In genomic region chr11:31875861-31876625, GRCh38 we compare ENCODE assay signal across 25 cellular contexts.
DNase-seq lines count a peak whose midpoint lies in the region; ATAC-seq, FAIRE-seq and TF ChIP-seq lines count a peak whose summit lies in the region.
"Had no signal": no experiment of that assay in that cellular context is flagged by ENCODE, and none has a peak within 500 bp of the region (broad histone marks: within the 10 kb centered on the region; RNA-seq: fewer than 3 reads in every experiment).

No MANE protein-coding gene starts in this region.

- H3K9me3 ChIP-seq in ectodermal cell (ENCODE audit: control insufficient read depth, low read length) (no peaks in the 10 kb centered on the region), heart left ventricle (no peaks in the 10 kb centered on the region)
- H3K9me3 ChIP-seq: tibial artery had no signal

- H3K9me3 Mint-ChIP-seq in mesothelial cell of epicardium: no peaks in the 10 kb centered on the region
- H3K9me3 Mint-ChIP-seq: activated CD4-positive, alpha-beta T cell treated with anti-CD3 and anti-CD28 coated beads, Interleukin-2, amount 10 ng/mL, durations not matched to agents 24 days and 14 days; activated T-helper 1 cell treated with anti-CD3 and anti-CD28 coated beads, Interleukin-12 subunit alpha, Interleukin-12 subunit beta, Interleukin-2, Interleukin-4 antibody, amounts not matched to agents 30 ng/mL and 10 ng/mL and 1 ng/mL, durations not matched to agents 14 hours and 24 hours and 36 hours; CD8-positive, alpha-beta T cell; natural killer cell treated with Interleukin-12 subunit alpha and Interleukin-12 subunit beta and Interleukin-15 and Interleukin-18, amount 100 ng/mL, for 72 hours; stimulated activated naive CD8-positive, alpha-beta T cell treated with anti-CD3 and anti-CD28 coated beads, Interleukin-15, Interleukin-2, amounts not matched to agents 100 ng/mL and 50 ng/mL, for 24 hours had no signal

- H3K4me3 ChIP-seq in ectodermal cell (ENCODE audit: insufficient read depth, low read depth, low read length): no peak overlapping the region
- no peak overlapping the region for H3K4me3 ChIP-seq in heart left ventricle
- H3K4me3 ChIP-seq: tibial artery had no signal

- 47 to 49% methylated on average over 13 to 14 of the region's 14 CpGs for WGBS in ectodermal cell, 2 experiments
- WGBS in heart left ventricle, 4 donors: 60 to 77% (median 67%) methylated on average over 14 of the region's 14 CpGs

- TF ChIP-seq CTCF in mesothelial cell of epicardium (IDR thresholded peaks at IDR 0.05; ENCODE audit: unreplicated experiment) (no peak), heart left ventricle (IDR thresholded peaks at IDR 0.05) (no peak)

- H3K36me3 ChIP-seq in ectodermal cell (ENCODE audit: control insufficient read depth, insufficient read depth, low read length) (no peaks in the 10 kb centered on the region), heart left ventricle (no peaks in the 10 kb centered on the region)
- H3K36me3 ChIP-seq: tibial artery had no signal

- H3K27ac ChIP-seq in ectodermal cell (ENCODE audit: insufficient read depth, low read depth, low read length, poor library complexity, severe bottlenecking) (peak overlapping the region; percentile 61), heart left ventricle (no peak overlapping the region)
- H3K27ac ChIP-seq: KMS-11, tibial artery had no signal

- H3K27me3 Mint-ChIP-seq in mesothelial cell of epicardium (ENCODE audit: low read depth): peaks cover 10% of the 10 kb centered on the region

- peaks cover 25% of the 10 kb centered on the region for H3K4me1 ChIP-seq in ectodermal cell (ENCODE audit: control insufficient read depth, insufficient read depth, low read length)
- H3K4me1 ChIP-seq in heart left ventricle: peaks cover 0 to 2% (median 0%) of the 10 kb centered on the region in 12 donors

- no peak for TF ChIP-seq POLR2A in heart left ventricle (IDR thresholded peaks at IDR 0.05)

- peak; percentile 6 to 64 for DNase-seq in NCI-H524 (lab: John Stamatoyannopoulos, UW)
- DNase-seq in NCI-H524 treated with DMSO at 0.1 percent for 48 hours (lab: John Stamatoyannopoulos, UW): no peak
- DNase-seq in mesothelial cell of epicardium (ENCODE audit: low spot score in 2 of 2, unreplicated experiment in 2 of 2): peak in 1 of 2 experiments; percentile 40
- DNase-seq in urothelium cell line (ENCODE audit: low spot score): peak; percentile 8
- no peak for DNase-seq in left ventricle myocardium superior
- DNase-seq in heart left ventricle: no peak
- no peak for DNase-seq in NCI-H1930 (lab: John Stamatoyannopoulos, UW)
- DNase-seq: activated CD4-positive, alpha-beta T cell treated with anti-CD3 and anti-CD28 coated beads, Interleukin-2, amount 10 ng/mL, durations not matched to agents 24 days and 14 days; AML-193; CD8-positive, alpha-beta T cell; effector memory CD4-positive, alpha-beta T cell; GF-D8; left colon; NCI-H187; NCI-H226; stimulated activated CD4-positive, alpha-beta T cell treated with anti-CD3 and anti-CD28 coated beads, Interleukin-4, amount 100 ng/mL, for 4 hours; tibial artery had no signal

- no peak for ATAC-seq in left ventricle myocardium superior
- ATAC-seq in heart left ventricle: no peak
- ATAC-seq: CD8-positive, alpha-beta T cell; esophagus mucosa; left colon; natural killer cell treated with Interleukin-12 subunit alpha and Interleukin-12 subunit beta and Interleukin-15 and Interleukin-18, amount 100 ng/mL, for 72 hours had no signal

- H3K27me3 ChIP-seq in ectodermal cell (ENCODE audit: control insufficient read depth, insufficient read depth, low read length, poor library complexity, severe bottlenecking) (peaks cover 4% of the 10 kb centered on the region), heart left ventricle (peaks cover 0 to 42% (median 4%) of the 10 kb centered on the region in 9 donors)

- H3K4me3 Mint-ChIP-seq in mesothelial cell of epicardium: no peak overlapping the region
- H3K4me3 Mint-ChIP-seq: activated CD4-positive, alpha-beta T cell treated with anti-CD3 and anti-CD28 coated beads, Interleukin-2, amount 10 ng/mL, durations not matched to agents 24 days and 14 days; activated naive CD8-positive, alpha-beta T cell; activated T-helper 1 cell treated with anti-CD3 and anti-CD28 coated beads, Interleukin-12 subunit alpha, Interleukin-12 subunit beta, Interleukin-2, Interleukin-4 antibody, amounts not matched to agents 30 ng/mL and 10 ng/mL and 1 ng/mL, durations not matched to agents 14 hours and 24 hours and 36 hours; CD8-positive, alpha-beta T cell; natural killer cell treated with Interleukin-12 subunit alpha and Interleukin-12 subunit beta and Interleukin-15 and Interleukin-18, amount 100 ng/mL, for 72 hours; stimulated activated naive CD8-positive, alpha-beta T cell treated with anti-CD3 and anti-CD28 coated beads, Interleukin-15, Interleukin-2, amounts not matched to agents 100 ng/mL and 50 ng/mL, for 24 hours had no signal

- H3K36me3 Mint-ChIP-seq in mesothelial cell of epicardium: no peaks in the 10 kb centered on the region
- H3K36me3 Mint-ChIP-seq: activated naive CD8-positive, alpha-beta T cell; CD8-positive, alpha-beta T cell; natural killer cell treated with Interleukin-12 subunit alpha and Interleukin-12 subunit beta and Interleukin-15 and Interleukin-18, amount 100 ng/mL, for 72 hours had no signal

- FAIRE-seq in urothelium cell line (lab: Jason Lieb, UNC): no peak
- FAIRE-seq: frontal cortex had no signal

- intact Hi-C loops in left ventricle myocardium superior (cut with micrococcal nuclease) (no loop called here), heart left ventricle (cut with DNase I) (loop anchor here in 7 of 10 donors (10.0 kb wide), 7 partner anchors 61 to 641 kb away; partner anchors contain the start of gene PAX6 (in 1 of the 7))

- peaks cover 17% of the 10 kb centered on the region for H3K4me1 Mint-ChIP-seq in mesothelial cell of epicardium
- H3K4me1 Mint-ChIP-seq: activated CD4-positive, alpha-beta T cell treated with anti-CD3 and anti-CD28 coated beads, Interleukin-2, amount 10 ng/mL, durations not matched to agents 24 days and 14 days had no signal

- H3K27ac Mint-ChIP-seq in mesothelial cell of epicardium: peak overlapping the region; percentile 28
- H3K27ac Mint-ChIP-seq: activated CD4-positive, alpha-beta T cell treated with anti-CD3 and anti-CD28 coated beads, Interleukin-2, amount 10 ng/mL, durations not matched to agents 24 days and 14 days; activated naive CD8-positive, alpha-beta T cell; activated T-helper 1 cell treated with anti-CD3 and anti-CD28 coated beads, Interleukin-12 subunit alpha, Interleukin-12 subunit beta, Interleukin-2, Interleukin-4 antibody, amounts not matched to agents 30 ng/mL and 10 ng/mL and 1 ng/mL, durations not matched to agents 14 hours and 24 hours and 36 hours; CD8-positive, alpha-beta T cell; natural killer cell treated with Interleukin-12 subunit alpha and Interleukin-12 subunit beta and Interleukin-15 and Interleukin-18, amount 100 ng/mL, for 72 hours; stimulated activated naive CD8-positive, alpha-beta T cell treated with anti-CD3 and anti-CD28 coated beads, Interleukin-15, Interleukin-2, amounts not matched to agents 100 ng/mL and 50 ng/mL, for 24 hours had no signal

Comparison
In these comparisons a context has a peak if more than half of its experiments do, and no peak if none do; other contexts are left out.
1. DNase-seq: peak in NCI-H524 (2 of 2) and urothelium cell line (single experiment); none in NCI-H524 treated with DMSO at 0.1 percent for 48 hours (single experiment), left ventricle myocardium superior (single experiment), heart left ventricle (0 of 5) and NCI-H1930 (0 of 2).